14 cellular contexts compared by ENCODE assay signal in genomic region chr21:19368944-19369343, GRCh38.
"Had no signal": no experiment of that assay in that cellular context is flagged by ENCODE, and none has a peak within 500 bp of the region (broad histone marks: within the 10 kb centered on the region; RNA-seq: fewer than 3 reads in every experiment).

No MANE protein-coding gene starts in this region.

- DNase-seq: activated CD4-positive, alpha-beta T cell treated with anti-CD3 and anti-CD28 coated beads for 1 hour; activated CD8-positive, alpha-beta memory T cell treated with anti-CD3 and anti-CD28 coated beads for 24 hours; activated CD8-positive, alpha-beta memory T cell treated with anti-CD3 and anti-CD28 coated beads, Interleukin-2, amount 50 U/mL, for 48 hours; activated effector memory CD4-positive, alpha-beta T cell treated with Interleukin-2 at 50 U/mL for 16 hours; activated T-cell treated with anti-CD3 and anti-CD28 coated beads, Interleukin-2, amount 50 U/mL, for 48 hours; adrenal gland; effector memory CD4-positive, alpha-beta T cell; nucleus accumbens; sigmoid colon; stimulated activated CD8-positive, alpha-beta memory T cell treated with anti-CD3 and anti-CD28 coated beads, Interleukin-4, amount 100 ng/mL, for 48 hours; stimulated activated naive CD4-positive, alpha-beta T cell; upper lobe of right lung had no signal

- H3K9me3 ChIP-seq: adrenal gland, esophagus muscularis mucosa, sigmoid colon, upper lobe of right lung had no signal

- ATAC-seq: upper lobe of right lung had no signal

- H3K4me3 ChIP-seq: adrenal gland, esophagus muscularis mucosa, sigmoid colon, upper lobe of right lung had no signal

- H3K27ac ChIP-seq: adrenal gland, esophagus muscularis mucosa, sigmoid colon, upper lobe of right lung, VCaP had no signal

- H3K4me1 ChIP-seq: adrenal gland, esophagus muscularis mucosa, sigmoid colon, upper lobe of right lung had no signal

- H3K36me3 ChIP-seq: adrenal gland, esophagus muscularis mucosa, sigmoid colon, upper lobe of right lung had no signal

- H3K27me3 ChIP-seq: adrenal gland, esophagus muscularis mucosa, sigmoid colon, upper lobe of right lung had no signal
